Comparison of ENCODE assay signal across 8 cellular contexts in genomic region chr1:146228710-146229477, GRCh38. TPM values are rescaled to one million over a fixed set of nuclear protein-coding genes. Genes with fewer than 3 reads are reported as not detected.
A peak's percentile ranks its signal among the peaks of the same experiment; 100 is the strongest.
DNase-seq lines count a peak whose midpoint lies in the region; ATAC-seq and TF ChIP-seq lines count a peak whose summit lies in the region.
"Not testable (repeated sequence)": the region's sequence is repeated elsewhere in the genome, so short reads cannot be mapped to it uniquely, and the experiment has no call there.

TSS of gene NOTCH2NLA (minus strand) at chr1:146229021. CDS start at chr1:146189337, 39,684 bp downstream.

- H4K20me1 ChIP-seq in Loucy (ENCODE audit: insufficient read depth, low read length, poor library complexity, severe bottlenecking), result not testable (repeated sequence)

- ATAC-seq in activated naive CD8-positive, alpha-beta T cell treated with anti-CD3 and anti-CD28 coated beads, Interleukin-2, amount 50 U/mL, for 24 hours, result peak; percentile 75

- not testable (repeated sequence) for H3K9me3 ChIP-seq in Loucy (ENCODE audit: insufficient read depth, low read depth, low read length); mesodermal cell (ENCODE audit: control insufficient read depth, low read length); spleen

- TF ChIP-seq POLR2A in spleen (IDR thresholded peaks at IDR 0.05), result peak in 2 of 3 donors; percentile 57 to 80

- not testable (repeated sequence) for H3K27ac Mint-ChIP-seq in activated naive CD8-positive, alpha-beta T cell treated with anti-CD3 and anti-CD28 coated beads, Interleukin-2, amount 50 U/mL, for 24 hours; type B pancreatic cell

- H3K9me2 ChIP-seq in Loucy (replicated peaks; ENCODE audit: low read depth, low read length), result not testable (repeated sequence)

- H3K9me3 Mint-ChIP-seq in activated naive CD8-positive, alpha-beta T cell treated with anti-CD3 and anti-CD28 coated beads, Interleukin-2, amount 50 U/mL, for 24 hours; type B pancreatic cell: not testable (repeated sequence)

- not testable (repeated sequence) for H3K79me2 ChIP-seq in Loucy (ENCODE audit: insufficient read depth, low read length)

- H3K4me2 ChIP-seq in Loucy (ENCODE audit: low read depth, low read length, poor library complexity, severe bottlenecking), result not testable (repeated sequence)

- H3K36me3 ChIP-seq in Loucy (ENCODE audit: insufficient read depth, low read length); mesodermal cell (ENCODE audit: control insufficient read depth, insufficient read depth, low read length); spleen: not testable (repeated sequence)

- H3K27me3 ChIP-seq in Loucy (ENCODE audit: insufficient read depth, low read length, poor library complexity, severe bottlenecking); spleen (replicated peaks in 1 of 7): not testable (repeated sequence)

- H3K4me1 ChIP-seq in Loucy (ENCODE audit: insufficient read depth, low read length, poor library complexity, severe bottlenecking); mesodermal cell (ENCODE audit: control insufficient read depth, insufficient read depth, low read length, poor library complexity, severe bottlenecking); spleen: not testable (repeated sequence)

- intact Hi-C loops in spleen (cut with DNase I; ENCODE audit: low total_unique reads), result not testable (repeated sequence)

- not testable (repeated sequence) for TF ChIP-seq CTCF in GM12865 (IDR thresholded peaks at IDR 0.05; ENCODE audit: insufficient read depth, low read depth, low read length, missing control alignments); Loucy (conservative IDR thresholded peaks at IDR 0.05; ENCODE audit: low read length); fibroblast of mammary gland (conservative IDR thresholded peaks at IDR 0.05; ENCODE audit: control insufficient read depth, insufficient read depth, low read depth, low read length); spleen (IDR thresholded peaks at IDR 0.05 in 8 of 11, conservative IDR thresholded peaks at IDR 0.05 in 3 of 11); type B pancreatic cell (conservative IDR thresholded peaks at IDR 0.05)

- H3K9ac ChIP-seq in Loucy (ENCODE audit: low read depth, low read length, poor library complexity, severe bottlenecking), result peak within 1 kb of the TSS; percentile 68

- H3K27me3 Mint-ChIP-seq in activated naive CD8-positive, alpha-beta T cell treated with anti-CD3 and anti-CD28 coated beads, Interleukin-2, amount 50 U/mL, for 24 hours; type B pancreatic cell: not testable (repeated sequence)

- not testable (repeated sequence) for DNase-seq in GM12865 (ENCODE audit: low read depth); fibroblast of mammary gland (ENCODE audit: low read depth)
- DNase-seq in activated CD4-positive, alpha-beta T cell treated with anti-CD3 and anti-CD28 coated beads for 1 hour, result peak; percentile 43
- peak; percentile 21 for DNase-seq in activated naive CD8-positive, alpha-beta T cell treated with anti-CD3 and anti-CD28 coated beads, Interleukin-2, amount 50 U/mL, for 24 hours
- DNase-seq in spleen, result peak; percentile 84
- peak; percentile 66 for DNase-seq in type B pancreatic cell (ENCODE audit: extremely low spot score, unreplicated experiment)

- not testable (repeated sequence) for H3K27ac ChIP-seq in mesodermal cell (ENCODE audit: low read depth, low read length, severe bottlenecking)
- H3K27ac ChIP-seq in spleen, result peak within 1 kb of the TSS in 7 of 8 donors; percentile 65 to 85 (median 78)

- peak within 1 kb of the TSS; percentile 74 for H3K4me3 Mint-ChIP-seq in activated naive CD8-positive, alpha-beta T cell treated with anti-CD3 and anti-CD28 coated beads, Interleukin-2, amount 50 U/mL, for 24 hours
- H3K4me3 Mint-ChIP-seq in type B pancreatic cell, result peak within 1 kb of the TSS; percentile 82

- H3K4me3 ChIP-seq in GM12865 (ENCODE audit: low read depth, low read length) (peak within 1 kb of the TSS; percentile 54), Loucy (ENCODE audit: low read length, poor library complexity, severe bottlenecking) (peak within 1 kb of the TSS; percentile 71), fibroblast of mammary gland (ENCODE audit: control insufficient read depth, low read depth, low read length) (peak within 1 kb of the TSS; percentile 43), mesodermal cell (ENCODE audit: extremely low read depth, insufficient read depth, low read length, poor library complexity, severe bottlenecking) (peak within 1 kb of the TSS; percentile 49), spleen (peak within 1 kb of the TSS; percentile 37 to 68 (median 57))

- WGBS in mesodermal cell (ENCODE audit: insufficient coverage in 2 of 2), 2 experiments, result 0% methylated on average over 5 of the region's 72 CpGs; no CpG with 5 or more reads in 1 of the 2 experiments
- WGBS in spleen, 5 donors, result 0% methylated on average over 11 to 35 of the region's 72 CpGs

- H3K36me3 Mint-ChIP-seq in activated naive CD8-positive, alpha-beta T cell treated with anti-CD3 and anti-CD28 coated beads, Interleukin-2, amount 50 U/mL, for 24 hours (ENCODE audit: low read depth); type B pancreatic cell: not testable (repeated sequence)

- H2AFZ ChIP-seq in Loucy (ENCODE audit: low read length), result not testable (repeated sequence)

- not testable (repeated sequence) for H3F3A ChIP-seq in Loucy (ENCODE audit: low read depth)

- not testable (repeated sequence) for H3K4me1 Mint-ChIP-seq in activated naive CD8-positive, alpha-beta T cell treated with anti-CD3 and anti-CD28 coated beads, Interleukin-2, amount 50 U/mL, for 24 hours; type B pancreatic cell (ENCODE audit: unreplicated experiment)

RNA-seq across cellular contexts. Expression of gene NOTCH2NLA, which starts in this region (rescaled TPM):
- polyA plus RNA-seq in mesodermal cell (2013, experiment 1 of 2), result 16.2 TPM
- 13.3 TPM for polyA plus RNA-seq in mesodermal cell (2013, experiment 2 of 2)
- total RNA-seq in spleen (100 to 1,000 TPM in 1 of 7 donors, 10 to 100 TPM in 6; 67.7 to 114 (median 77.7) TPM), type B pancreatic cell (ENCODE audit: low replicate concordance) (33.6 and 48.2 TPM in 2 replicates)
- 10 to 100 TPM; 13.3 to 24.9 (median 18.7) TPM for polyA plus RNA-seq in spleen
